ENCODE assay signal across 10 cellular contexts in genomic region chr3:125003369-125003853, GRCh38. TPM values are rescaled to one million over a fixed set of nuclear protein-coding genes. Genes with fewer than 3 reads are reported as not detected.
DNase-seq lines count a peak whose midpoint lies in the region; ATAC-seq and TF ChIP-seq lines count a peak whose summit lies in the region.
"Had no signal": no experiment of that assay in that cellular context is flagged by ENCODE, and none has a peak within 500 bp of the region (broad histone marks: within the 10 kb centered on the region; RNA-seq: fewer than 3 reads in every experiment).

No MANE protein-coding gene starts in this region.

- H3K4me1 ChIP-seq in lower lobe of right lung (peaks cover 57% of the 10 kb centered on the region), subcutaneous abdominal adipose tissue (ENCODE audit: control insufficient read depth in 5 of 5, insufficient read depth in 5 of 5, low read length in 5 of 5) (peaks cover 2 to 35% (median 24%) of the 10 kb centered on the region in 5 donors)

- no peak overlapping the region for H3K9ac ChIP-seq in subcutaneous abdominal adipose tissue (ENCODE audit: low read length in 5 of 5)

- no peaks in the 10 kb centered on the region for H3K4me1 Mint-ChIP-seq in osteocyte (ENCODE audit: unreplicated experiment)

- H3K27me3 ChIP-seq in lower lobe of right lung (ENCODE audit: low read depth) (no peaks in the 10 kb centered on the region), subcutaneous abdominal adipose tissue (ENCODE audit: control insufficient read depth in 5 of 5, insufficient read depth in 4 of 5, low read length in 5 of 5) (no peaks in the 10 kb centered on the region)

- no peak overlapping the region for H3K4me3 Mint-ChIP-seq in osteocyte (ENCODE audit: unreplicated experiment)

- H3K27ac ChIP-seq in lower lobe of right lung (no peak overlapping the region), subcutaneous abdominal adipose tissue (ENCODE audit: low read depth, low read length) (peak overlapping the region; percentile 2)

- DNase-seq in HT1080 (ENCODE audit: low read depth) (peak; percentile 56), choroid plexus epithelial cell (ENCODE audit: low read depth) (peak; percentile 75), lower lobe of right lung (no peak), NCI-H1417 treated with DMSO at 0.1 percent for 48 hours (lab: John Stamatoyannopoulos, UW) (no peak), osteocyte (ENCODE audit: extremely low spot score, unreplicated experiment) (no peak)
- no peak for DNase-seq in activated effector memory CD4-positive, alpha-beta T cell treated with Interleukin-2 at 50 U/mL for 16 hours
- DNase-seq: activated T-cell treated with anti-CD3 and anti-CD28 coated beads, Interleukin-2, amount 50 U/mL, for 48 hours; T-helper 1 cell had no signal

- no peaks in the 10 kb centered on the region for H3K9me3 Mint-ChIP-seq in osteocyte (ENCODE audit: unreplicated experiment)

- peaks cover 71% of the 10 kb centered on the region for H3K36me3 Mint-ChIP-seq in osteocyte (ENCODE audit: unreplicated experiment)

- TF ChIP-seq CTCF in choroid plexus epithelial cell (conservative IDR thresholded peaks at IDR 0.05; ENCODE audit: low read depth, low read length) (no peak), lower lobe of right lung (IDR thresholded peaks at IDR 0.05) (no peak), osteocyte (IDR thresholded peaks at IDR 0.05) (no peak)

- H3K4me3 ChIP-seq in choroid plexus epithelial cell (ENCODE audit: low read depth, low read length) (no peak overlapping the region), lower lobe of right lung (no peak overlapping the region), subcutaneous abdominal adipose tissue (ENCODE audit: low read depth in 1 of 5, low read length in 5 of 5) (no peak overlapping the region)

- H3K27me3 Mint-ChIP-seq in osteocyte (ENCODE audit: unreplicated experiment): no peaks in the 10 kb centered on the region

- ATAC-seq in lower lobe of right lung (peak; percentile 38 to 65), HG02678 (IDR thresholded peaks at IDR 0.05; ENCODE audit: unreplicated experiment) (no peak)

- H3K36me3 ChIP-seq in lower lobe of right lung: peaks cover 87% of the 10 kb centered on the region
- H3K36me3 ChIP-seq in subcutaneous abdominal adipose tissue (ENCODE audit: control insufficient read depth in 5 of 5, insufficient read depth in 5 of 5, low read length in 5 of 5): peaks cover 3 to 83% (median 73%) of the 10 kb centered on the region in 5 donors

- H3K9me3 ChIP-seq in lower lobe of right lung: no peaks in the 10 kb centered on the region
- H3K9me3 ChIP-seq in subcutaneous abdominal adipose tissue (ENCODE audit: control insufficient read depth in 5 of 5, low read length in 5 of 5): no peaks in the 10 kb centered on the region

- no peak overlapping the region for H3K27ac Mint-ChIP-seq in osteocyte (ENCODE audit: unreplicated experiment)

- intact Hi-C loops in lower lobe of right lung (cut with DNase I): no loop called here

RNA-seq across cellular contexts. Expression of gene HEG1, which starts 52.4 kb away (rescaled TPM):
- total RNA-seq in HT1080 (2014; rRNA removed; shearing (Covaris generic)): 34.4 and 40.7 TPM in 2 replicates
- polyA plus RNA-seq in HT1080 (2015; cell fraction: cytosol; rRNA removed): 70.8 and 102 TPM in 2 replicates
- polyA plus RNA-seq in HT1080 (2015; cell fraction: nucleus; rRNA removed): 119 and 120 TPM in 2 replicates
- total RNA-seq in lower lobe of right lung (157 TPM), osteocyte (123 and 129 TPM in 2 replicates)

Comparison
In these comparisons a context has a peak if more than half of its experiments do, and no peak if none do; other contexts are left out.
1. DNase-seq: peak in HT1080 (single experiment) and choroid plexus epithelial cell (single experiment); none in lower lobe of right lung (single experiment), NCI-H1417 treated with DMSO at 0.1 percent for 48 hours (single experiment), osteocyte (single experiment) and activated effector memory CD4-positive, alpha-beta T cell treated with Interleukin-2 at 50 U/mL for 16 hours (single experiment).